ENCODE assay signal across 20 cellular contexts in the genomic region with DNA sequence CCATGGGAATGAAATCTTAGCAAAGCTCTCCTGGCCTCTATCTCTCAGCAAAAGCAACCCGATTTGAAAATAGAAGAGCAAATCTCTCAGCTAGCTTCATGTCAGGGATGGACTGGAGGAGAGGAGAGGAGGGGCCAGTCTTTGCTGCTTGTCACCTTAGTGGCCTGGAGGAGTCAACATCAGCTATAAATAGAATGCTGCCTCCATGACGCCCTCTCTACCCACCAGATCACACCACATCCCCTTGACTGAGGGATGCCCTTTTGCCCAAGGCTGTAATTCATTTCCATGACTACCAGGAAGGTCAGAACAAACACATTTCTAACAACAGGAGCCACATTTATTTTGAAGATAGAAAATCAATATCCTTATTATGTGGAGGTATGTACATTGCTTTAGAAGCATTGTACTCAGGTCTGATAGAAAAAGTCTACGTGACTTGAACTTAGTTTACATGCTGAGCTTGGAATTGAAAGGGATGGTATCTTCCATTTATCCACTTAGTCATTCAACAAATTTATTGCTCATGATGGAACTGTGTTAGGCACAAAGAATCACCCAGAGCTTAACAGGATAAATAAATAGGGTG.
"Had no signal": no experiment of that assay in that cellular context is flagged by ENCODE, and none has a peak within 500 bp of the region (broad histone marks: within the 10 kb centered on the region; RNA-seq: fewer than 3 reads in every experiment).

No MANE protein-coding gene starts in this region.

- H3K27ac Mint-ChIP-seq: activated naive CD4-positive, alpha-beta T cell treated with anti-CD3 and anti-CD28 coated beads, Interleukin-2, amount 50 U/mL, for 24 hours; endodermal cell; naive thymus-derived CD4-positive, alpha-beta T cell had no signal

- H3K27ac ChIP-seq: dorsolateral prefrontal cortex, heart right ventricle, neutrophil, parathyroid adenoma, tibial artery, uterus, VCaP had no signal

- H3K9me3 Mint-ChIP-seq: activated naive CD4-positive, alpha-beta T cell treated with anti-CD3 and anti-CD28 coated beads, Interleukin-2, amount 50 U/mL, for 24 hours; activated T-cell treated with anti-CD3 and anti-CD28 coated beads, Interleukin-2, amount 50 U/mL, for 4 hours; endodermal cell had no signal

- H3K9me3 ChIP-seq: neutrophil, tibial artery, uterus had no signal

- DNase-seq: activated CD4-positive, alpha-beta T cell treated with anti-CD3 and anti-CD28 coated beads for 1 hour; activated CD4-positive, alpha-beta T cell treated with anti-CD3 and anti-CD28 coated beads, Interleukin-2, amount 50 U/mL, for 48 hours; activated effector memory CD4-positive, alpha-beta T cell treated with anti-CD3 and anti-CD28 coated beads, Interleukin-2, amount 50 U/mL, for 16 hours; activated T-cell treated with anti-CD3 and anti-CD28 coated beads, Interleukin-2, amount 50 U/mL, for 4 hours; amniotic stem cell; dorsolateral prefrontal cortex; endodermal cell; heart right ventricle; left cardiac atrium; naive thymus-derived CD4-positive, alpha-beta T cell; retina; stimulated activated CD4-positive, alpha-beta T cell treated with anti-CD3 and anti-CD28 coated beads, Interleukin-12 subunit alpha, Interleukin-12 subunit beta, amount 100 ng/mL, for 4 hours; stimulated activated CD4-positive, alpha-beta T cell treated with anti-CD3 and anti-CD28 coated beads, Interleukin-2, amount 100 ng/mL, for 24 hours; tibial artery; uterus had no signal

- H3K4me3 ChIP-seq: dorsolateral prefrontal cortex, heart right ventricle, lung, tibial artery, uterus had no signal

- H3K36me3 Mint-ChIP-seq: activated naive CD4-positive, alpha-beta T cell treated with anti-CD3 and anti-CD28 coated beads, Interleukin-2, amount 50 U/mL, for 24 hours; naive thymus-derived CD4-positive, alpha-beta T cell had no signal

- ATAC-seq: activated T-cell treated with anti-CD3 and anti-CD28 coated beads, Interleukin-2, amount 50 U/mL, for 4 hours; heart right ventricle; naive thymus-derived CD4-positive, alpha-beta T cell had no signal

- H3K36me3 ChIP-seq: heart right ventricle, neutrophil, tibial artery, uterus had no signal

- H3K4me1 ChIP-seq: parathyroid adenoma, uterus had no signal

- H3K4me3 Mint-ChIP-seq: activated naive CD4-positive, alpha-beta T cell treated with anti-CD3 and anti-CD28 coated beads, Interleukin-2, amount 50 U/mL, for 24 hours; activated T-cell treated with anti-CD3 and anti-CD28 coated beads, Interleukin-2, amount 50 U/mL, for 4 hours; endodermal cell had no signal

- H3K27me3 ChIP-seq: dorsolateral prefrontal cortex, heart right ventricle, neutrophil, tibial artery, uterus had no signal
